In the genomic region with DNA sequence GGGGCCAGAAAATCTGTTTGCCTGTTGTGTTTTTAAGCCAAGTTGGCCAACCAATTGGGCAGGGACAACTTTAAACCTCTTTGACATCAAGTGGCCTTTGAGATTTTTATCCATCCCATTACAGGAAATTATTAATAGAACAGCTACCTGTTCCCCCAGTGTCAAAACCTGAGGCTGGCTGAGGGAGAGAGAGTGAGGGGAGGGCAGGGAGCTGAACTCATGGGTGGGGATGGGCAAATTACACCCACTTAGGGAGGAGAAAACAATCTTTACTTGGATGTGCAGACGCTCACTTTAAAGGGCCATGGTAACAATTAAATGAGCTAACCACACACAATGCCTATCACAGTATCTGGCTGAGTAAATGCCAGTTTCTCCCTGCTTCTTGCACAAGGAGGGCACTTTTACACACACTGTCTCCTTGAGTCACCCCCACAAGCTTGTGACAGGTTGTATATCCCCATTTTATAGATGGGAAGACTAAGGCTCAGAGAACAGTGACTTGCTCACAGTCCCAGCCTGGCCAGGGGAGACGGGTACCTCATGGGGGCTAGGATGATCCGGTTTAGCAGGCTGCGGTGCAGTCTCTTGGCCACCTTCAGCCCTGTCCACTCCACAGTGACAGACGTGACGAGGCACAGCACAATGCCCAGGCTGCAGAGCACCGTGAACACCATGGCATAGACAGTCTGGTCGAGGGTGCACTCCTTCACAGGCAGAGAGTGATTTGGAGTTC, we compare ENCODE assay signal across 13 cellular contexts. TPM values are rescaled to one million over a fixed set of nuclear protein-coding genes. Genes with fewer than 3 reads are reported as not detected.
A peak's percentile ranks its signal among the peaks of the same experiment; 100 is the strongest.
DNase-seq lines count a peak whose midpoint lies in the region; ATAC-seq and TF ChIP-seq lines count a peak whose summit lies in the region.
"Had no signal": no experiment of that assay in that cellular context is flagged by ENCODE, and none has a peak within 500 bp of the region (broad histone marks: within the 10 kb centered on the region; RNA-seq: fewer than 3 reads in every experiment).

No MANE protein-coding gene starts in this region.

- H3K4me1 ChIP-seq in HEK293 (ENCODE audit: control insufficient read depth, insufficient read depth, low read length) (peaks cover 5% of the 10 kb centered on the region; the same call in 1 of the 2 replicates), ascending aorta (peaks cover 8 to 11% of the 10 kb centered on the region in 2 donors), left lung (peaks cover 16 to 18% of the 10 kb centered on the region in 2 donors), stomach (peaks cover 15 to 39% (median 28%) of the 10 kb centered on the region in 4 donors), esophagus squamous epithelium (peaks cover 0 to 18% (median 6%) of the 10 kb centered on the region in 3 donors)

- no peaks in the 10 kb centered on the region for H3K27me3 Mint-ChIP-seq in activated naive CD8-positive, alpha-beta T cell treated with anti-CD3 and anti-CD28 coated beads for 36 hours

- no peak overlapping the region for H3K4me3 Mint-ChIP-seq in activated naive CD8-positive, alpha-beta T cell treated with anti-CD3 and anti-CD28 coated beads for 36 hours

- no peaks in the 10 kb centered on the region for H3K4me1 Mint-ChIP-seq in activated naive CD8-positive, alpha-beta T cell treated with anti-CD3 and anti-CD28 coated beads for 36 hours

- 84 to 90% (median 86%) methylated on average over 6 to 8 of the region's 8 CpGs for WGBS in stomach, 5 donors
- 69 to 71% methylated on average over 1 of the region's 8 CpGs for WGBS in esophagus squamous epithelium, 2 donors

- H3K36me3 ChIP-seq in HEK293 (ENCODE audit: control insufficient read depth in 2 of 2, insufficient read depth in 1 of 2, low read length in 2 of 2) (no peaks in the 10 kb centered on the region), ascending aorta (no peaks in the 10 kb centered on the region), left lung (no peaks in the 10 kb centered on the region), stomach (no peaks in the 10 kb centered on the region), esophagus squamous epithelium (no peaks in the 10 kb centered on the region)

- no peaks in the 10 kb centered on the region for H3K36me3 Mint-ChIP-seq in activated naive CD8-positive, alpha-beta T cell treated with anti-CD3 and anti-CD28 coated beads for 36 hours

- no peaks in the 10 kb centered on the region for H3K27me3 ChIP-seq in ascending aorta
- H3K27me3 ChIP-seq in left lung: no peaks in the 10 kb centered on the region
- H3K27me3 ChIP-seq in stomach: no peaks in the 10 kb centered on the region
- H3K27me3 ChIP-seq in esophagus squamous epithelium: no peaks in the 10 kb centered on the region

- ATAC-seq in left lung (peak; percentile 80), sciatic nerve (no peak), HG03139 (IDR thresholded peaks at IDR 0.05; ENCODE audit: unreplicated experiment) (no peak)

- H3K4me3 ChIP-seq in HEK293 (ENCODE audit: low read depth, low read length) (no peak overlapping the region), ascending aorta (no peak overlapping the region), left lung (no peak overlapping the region), stomach (no peak overlapping the region), esophagus squamous epithelium (no peak overlapping the region)
- H3K4me3 ChIP-seq: SK-N-MC had no signal

- H3K9me3 ChIP-seq in HEK293 (ENCODE audit: control insufficient read depth, insufficient read depth, low read depth, low read length) (no peaks in the 10 kb centered on the region), ascending aorta (no peaks in the 10 kb centered on the region), left lung (no peaks in the 10 kb centered on the region), stomach (no peaks in the 10 kb centered on the region), esophagus squamous epithelium (no peaks in the 10 kb centered on the region)

- CTCF ChIA-PET in HEK293 (lab: Yijun Ruan, JAX): interaction anchor here (0.9 to 1.5 kb wide), 3 partner anchors 10 to 102 kb away, joined by 3 to 7 read pairs (median 3); a partner anchor contains a TSS

- TF ChIP-seq POLR2A in stomach (IDR thresholded peaks at IDR 0.05) (no peak), esophagus squamous epithelium (IDR thresholded peaks at IDR 0.05) (no peak)

- TF ChIP-seq CTCF in HEK293 (tag by site-specific recombination; IDR thresholded peaks at IDR 0.05) (no peak), ascending aorta (IDR thresholded peaks at IDR 0.05) (no peak), left lung (IDR thresholded peaks at IDR 0.05) (no peak), stomach (IDR thresholded peaks at IDR 0.05) (no peak), esophagus squamous epithelium (IDR thresholded peaks at IDR 0.05) (no peak)

- TF ChIP-seq EP300 in stomach (IDR thresholded peaks at IDR 0.05): no peak

- no peak overlapping the region for H3K27ac Mint-ChIP-seq in activated naive CD8-positive, alpha-beta T cell treated with anti-CD3 and anti-CD28 coated beads for 36 hours

- POLR2A ChIA-PET in HEK293 (lab: Yijun Ruan, JAX): interaction anchor here (0.6 kb wide), 1 partner anchor 329 kb away, joined by 4 read pairs; a partner anchor contains a TSS

- H3K27ac ChIP-seq in HEK293 (ENCODE audit: extremely low read depth, low read depth, low read length): peak overlapping the region; percentile 40; the same call in 1 of the 2 replicates
- H3K27ac ChIP-seq in ascending aorta: peak overlapping the region; percentile 48 to 72
- peak overlapping the region; percentile 67 to 72 for H3K27ac ChIP-seq in left lung
- H3K27ac ChIP-seq in stomach: peak overlapping the region; percentile 73 to 89 (median 81)
- peak overlapping the region in 2 of 4 donors; percentile 18 to 23 for H3K27ac ChIP-seq in esophagus squamous epithelium
- H3K27ac ChIP-seq: SK-N-MC had no signal

- no peaks in the 10 kb centered on the region for H3K9me3 Mint-ChIP-seq in activated naive CD8-positive, alpha-beta T cell treated with anti-CD3 and anti-CD28 coated beads for 36 hours

- intact Hi-C loops in ascending aorta (cut with DNase I) (no loop called here), left lung (cut with DNase I) (no loop called here), stomach (cut with DNase I; ENCODE audit: low total_unique reads) (no loop called here), esophagus squamous epithelium (cut with DNase I) (no loop called here), sciatic nerve (cut with DNase I) (no loop called here)

- DNase-seq in ascending aorta (ENCODE audit: low spot score in 2 of 2) (no peak), left lung (no peak), stomach (peak; percentile 61), esophagus squamous epithelium (lab: John Stamatoyannopoulos, UW) (no peak), sciatic nerve (ENCODE audit: low spot score) (no peak)
- no peak for DNase-seq in activated naive CD8-positive, alpha-beta T cell treated with anti-CD3 and anti-CD28 coated beads for 36 hours
- DNase-seq: activated CD4-positive, CD25-positive, alpha-beta regulatory T cell; activated T-cell treated with anti-CD3 and anti-CD28 coated beads, Interleukin-2, amount 50 U/mL, for 1 hour had no signal

TF ChIP-seq in HEK293, 187 proteins besides CTCF, POLR2A, EP300 and RAD21 (continues in another document):
- TF ChIP-seq SCRT1 (tag by site-specific recombination; IDR thresholded peaks at IDR 0.05; ENCODE audit: borderline replicate concordance) (no peak), ZNF157 (tag by site-specific recombination; IDR thresholded peaks at IDR 0.05) (no peak), ZNF664 (tag by site-specific recombination; IDR thresholded peaks at IDR 0.05) (no peak), ZNF19 (tag by site-specific recombination; IDR thresholded peaks at IDR 0.05; ENCODE audit: low read depth) (no peak), ZNF140 (tag by site-specific recombination; IDR thresholded peaks at IDR 0.05) (no peak), ZBTB17 (tag by site-specific recombination; IDR thresholded peaks at IDR 0.05) (no peak)
- TF ChIP-seq, protein P1, sequence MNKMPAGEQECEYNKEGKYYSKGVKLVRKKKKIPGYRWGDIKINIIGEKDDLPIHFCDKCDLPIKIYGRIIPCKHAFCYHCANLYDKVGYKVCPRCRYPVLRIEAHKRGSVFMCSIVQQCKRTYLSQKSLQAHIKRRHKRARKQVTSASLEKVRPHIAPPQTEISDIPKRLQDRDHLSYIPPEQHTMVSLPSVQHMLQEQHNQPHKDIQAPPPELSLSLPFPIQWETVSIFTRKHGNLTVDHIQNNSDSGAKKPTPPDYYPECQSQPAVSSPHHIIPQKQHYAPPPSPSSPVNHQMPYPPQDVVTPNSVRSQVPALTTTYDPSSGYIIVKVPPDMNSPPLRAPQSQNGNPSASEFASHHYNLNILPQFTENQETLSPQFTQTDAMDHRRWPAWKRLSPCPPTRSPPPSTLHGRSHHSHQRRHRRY (tag by site-specific recombination; IDR thresholded peaks at IDR 0.05): no peak

RNA-seq across cellular contexts. Expression of a gene that starts 17.8 kb away (rescaled TPM):
- total RNA-seq in ascending aorta (not detected), left lung (1 to 10 TPM; 1.8 to 7.2 TPM), stomach (10 to 100 TPM in 1 of 5 donors, 1 to 10 TPM in 3, not detected in 1; 1.5 to 22.9 (median 4.7) TPM), esophagus squamous epithelium (1 to 10 TPM; 1.0 to 1.6 (median 1.3) TPM), sciatic nerve (6.6 TPM)
- 10 to 100 TPM in 1 of 3 donors, 1 to 10 TPM in 2; 7.2 to 14.2 (median 7.7) TPM for polyA plus RNA-seq in stomach
- under 1 TPM; 0.56 to 0.74 TPM for total RNA-seq in activated naive CD8-positive, alpha-beta T cell treated with anti-CD3 and anti-CD28 coated beads for 36 hours
- total RNA-seq: endothelial cell of umbilical vein, osteocyte had no signal

RNA-seq across cellular contexts. Expression of a gene that starts 54.6 kb away (rescaled TPM):
- total RNA-seq in ascending aorta: 0.21 TPM
- 1 to 10 TPM; 4.3 to 9.8 TPM for total RNA-seq in left lung
- 10 to 100 TPM in 1 of 5 donors, 1 to 10 TPM in 3, under 1 TPM in 1; under 0.01 to 13.6 (median 4.2) TPM for total RNA-seq in stomach
- under 1 TPM in 2 of 3 donors, not detected in 1; 0.25 to 0.37 TPM for polyA plus RNA-seq in stomach
- total RNA-seq in esophagus squamous epithelium: 1 to 10 TPM; 1.5 to 6.1 (median 2.9) TPM
- total RNA-seq in sciatic nerve: 2.1 TPM
- total RNA-seq in activated naive CD8-positive, alpha-beta T cell treated with anti-CD3 and anti-CD28 coated beads for 36 hours: 1 to 10 TPM; 5.0 TPM
